ENCODE assay signal across 8 cellular contexts in the genomic region with DNA sequence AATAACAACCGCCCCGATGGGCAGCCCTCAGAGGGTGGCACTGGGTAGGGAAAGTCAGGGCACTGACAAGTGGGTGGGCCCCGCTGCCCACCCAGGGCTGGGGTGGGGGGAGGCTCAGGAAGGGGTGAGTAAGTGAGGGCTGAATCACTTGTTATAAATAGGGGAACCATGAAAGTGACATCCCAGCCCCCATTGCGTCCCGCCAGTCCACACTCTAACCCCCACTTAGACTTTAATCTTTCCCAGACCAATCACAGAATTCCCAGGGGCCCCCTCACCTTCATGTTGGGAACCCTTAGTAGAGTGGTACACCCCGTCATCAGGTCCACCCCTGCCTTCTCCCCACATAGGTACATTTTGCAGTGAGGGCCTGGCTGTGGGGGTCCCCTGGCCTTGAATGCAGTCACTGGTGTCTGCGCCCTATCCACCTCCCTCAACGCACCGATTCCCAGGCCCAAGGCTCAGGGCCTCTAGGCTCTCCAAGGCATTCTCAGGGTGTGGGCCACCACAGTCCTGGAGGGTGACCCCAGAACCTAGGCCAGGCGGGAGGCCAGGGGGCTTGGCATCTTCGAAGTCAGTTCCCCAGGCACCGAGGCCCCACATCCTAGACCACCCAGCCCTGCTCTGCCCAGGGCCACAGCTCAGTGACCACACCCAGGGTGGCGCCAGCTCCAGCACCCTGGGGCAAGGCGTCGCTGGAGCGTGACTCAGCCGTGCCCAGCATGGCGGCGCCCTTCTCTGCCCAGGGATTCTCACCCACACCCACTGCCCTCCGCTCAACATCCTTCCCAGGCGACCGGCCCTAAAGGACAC. TPM values are rescaled to one million over a fixed set of nuclear protein-coding genes. Genes with fewer than 3 reads are reported as not detected.
DNase-seq lines count a peak whose midpoint lies in the region; ATAC-seq and TF ChIP-seq lines count a peak whose summit lies in the region.

No MANE protein-coding gene starts in this region.

- peak; percentile 90 for DNase-seq in CD1c-positive myeloid dendritic cell (ENCODE audit: extremely low spot score)
- peak; percentile 51 for DNase-seq in IMR-90
- peak; percentile 79 for DNase-seq in activated CD8-positive, alpha-beta memory T cell treated with anti-CD3 and anti-CD28 coated beads for 24 hours
- no peak for DNase-seq in omental fat pad (ENCODE audit: low spot score)
- no peak for DNase-seq in NCI-H2081 (lab: John Stamatoyannopoulos, UW)
- DNase-seq in SHP77 treated with DMSO at 0.1 percent for 48 hours (lab: John Stamatoyannopoulos, UW): no peak
- no peak for DNase-seq in DMS53 treated with DMSO at 0.1 percent for 48 hours (lab: John Stamatoyannopoulos, UW; ENCODE audit: unreplicated experiment)

- ATAC-seq in IMR-90 (ENCODE audit: low read depth) (peak; percentile 2; the same call in 1 of the 2 replicates), omental fat pad (ENCODE audit: low FRiP score) (peak; percentile 1)

- peak overlapping the region; percentile 84 for H2AK9ac ChIP-seq in IMR-90 (replicated peaks; ENCODE audit: low read depth, low read length, poor library complexity)

- peaks cover 24% of the 10 kb centered on the region for H3K36me3 ChIP-seq in IMR-90 (ENCODE audit: control insufficient read depth, insufficient read depth, low read length)
- H3K36me3 ChIP-seq in esophagus (ENCODE audit: control insufficient read depth in 2 of 2, insufficient read depth in 2 of 2, low read length in 1 of 2): peaks cover 0 to 12% of the 10 kb centered on the region in 2 donors

- H3K9me1 ChIP-seq in IMR-90 (ENCODE audit: insufficient read depth, low read length): no peaks in the 10 kb centered on the region

- POLR2A ChIA-PET in IMR-90 (lab: Charles Lee; ENCODE audit: unreplicated experiment): interaction anchor here (0.5 to 1.4 kb wide), 5 partner anchors 8 to 937 kb away, joined by 3 to 9 read pairs (median 5); partner anchors contain the start of gene PKN1

- 0 out of 3 replicates have a peak overlapping the region, but pooled peaks have one; percentile 9 for H2BK15ac ChIP-seq in IMR-90 (ENCODE audit: low read depth, low read length)

- H3K4me2 ChIP-seq in IMR-90 (ENCODE audit: low read depth, low read length): peak overlapping the region; percentile 95

- CTCF ChIA-PET in IMR-90 (lab: Yijun Ruan, JAX): interaction anchor here (1.9 kb wide), 1 partner anchor 22 kb away, joined by 13 read pairs; no protein-coding TSS in a partner anchor

- peak overlapping the region; percentile 98 for H3K9ac ChIP-seq in IMR-90 (ENCODE audit: low read depth, low read length)

- H4K8ac ChIP-seq in IMR-90 (ENCODE audit: low read depth in 2 of 2, low read length in 2 of 2): peak overlapping the region; percentile 68 to 72

- H3K27me3 ChIP-seq in IMR-90 (ENCODE audit: control insufficient read depth, insufficient read depth, low read length) (no peaks in the 10 kb centered on the region), esophagus (ENCODE audit: control insufficient read depth in 1 of 2, insufficient read depth in 2 of 2, low read length in 2 of 2) (no peaks in the 10 kb centered on the region)

- peak overlapping the region; percentile 95 for H3K23ac ChIP-seq in IMR-90 (ENCODE audit: low read depth, low read length)

- TF ChIP-seq CTCF in IMR-90 (conservative IDR thresholded peaks at IDR 0.05; ENCODE audit: low read depth, low read length) (no peak), omental fat pad (IDR thresholded peaks at IDR 0.05) (no peak)

- peak overlapping the region; percentile 95 for H3K4me3 ChIP-seq in IMR-90 (ENCODE audit: insufficient read depth, low read depth, low read length)
- H3K4me3 ChIP-seq in esophagus (ENCODE audit: low read depth in 1 of 2, low read length in 2 of 2): peak overlapping the region; percentile 77 to 94

- in situ Hi-C loops in IMR-90 (cut with MboI; ENCODE audit: low sequenced_read_pairs): loop anchor here (10.0 to 25.0 kb wide), 2 partner anchors 685 to 1053 kb away; partner anchors contain the start of genes HOOK2, IER2, JUNB and STX10

- peak overlapping the region; percentile 95 for H2AK5ac ChIP-seq in IMR-90 (ENCODE audit: low read depth, low read length)

- H4K91ac ChIP-seq in IMR-90 (ENCODE audit: insufficient read depth, low read depth, low read length): peak overlapping the region; percentile 91

- peak overlapping the region; percentile 41 for H4K5ac ChIP-seq in IMR-90 (ENCODE audit: low read depth, low read length)

- peak overlapping the region; percentile 93 for H3K14ac ChIP-seq in IMR-90 (replicated peaks; ENCODE audit: low read depth, low read length)

- peaks cover 73% of the 10 kb centered on the region for H4K20me1 ChIP-seq in IMR-90 (ENCODE audit: insufficient read depth, low read length)

- 23% methylated on average over 10 of the region's 22 CpGs; no CpG with 5 or more reads in 1 of the 2 experiments for WGBS in IMR-90 (ENCODE audit: extremely low coverage in 2 of 2, insufficient read length in 1 of 2), 2 experiments
- WGBS in esophagus, 2 donors: 7 to 28% methylated on average over 22 of the region's 22 CpGs

- peak overlapping the region; percentile 55 for H3K18ac ChIP-seq in IMR-90 (ENCODE audit: low read depth, low read length)

- peak overlapping the region; percentile 96 for H3K4ac ChIP-seq in IMR-90 (ENCODE audit: low read depth, low read length)

- peak overlapping the region; percentile 88 for H2BK5ac ChIP-seq in IMR-90 (ENCODE audit: low read depth, low read length, poor library complexity, severe bottlenecking)

- dilution Hi-C loops in IMR-90 (cut with HindIII; ENCODE audit: low sequenced_read_pairs, unreplicated experiment): no loop called here

- peaks cover 12 to 42% of the 10 kb centered on the region in 2 experiments for H3K79me1 ChIP-seq in IMR-90 (ENCODE audit: low read depth in 1 of 2, low read length in 2 of 2)

- peak overlapping the region; percentile 77 for H3K56ac ChIP-seq in IMR-90 (ENCODE audit: extremely low read depth, insufficient read depth, low read length)

- peak overlapping the region; percentile 16; the same call in 1 of the 2 replicates for H2BK20ac ChIP-seq in IMR-90 (ENCODE audit: low read depth, low read length)

- intact Hi-C loops in IMR-90 (cut with micrococcal nuclease): loop anchor here (1.0 to 5.0 kb wide), 2 partner anchors 22 to 43 kb away; partner anchors contain the start of gene ZSWIM4

- peak overlapping the region; percentile 35 for H2AFZ ChIP-seq in IMR-90 (replicated peaks; ENCODE audit: low read length, poor library complexity)

- H3K9me3 ChIP-seq in IMR-90 (ENCODE audit: control insufficient read depth, insufficient read depth, low read length) (no peaks in the 10 kb centered on the region), esophagus (ENCODE audit: control insufficient read depth in 2 of 2, insufficient read depth in 1 of 2, low read depth in 1 of 2, low read length in 1 of 2) (no peaks in the 10 kb centered on the region)

- H3K27ac ChIP-seq in IMR-90 (ENCODE audit: insufficient read depth, low read length) (peak overlapping the region; percentile 97), esophagus (ENCODE audit: low read depth in 2 of 2, low read length in 1 of 2) (peak overlapping the region; percentile 99)

- H3K4me1 ChIP-seq in IMR-90 (ENCODE audit: control insufficient read depth, insufficient read depth, low read length): peaks cover 34% of the 10 kb centered on the region
- H3K4me1 ChIP-seq in esophagus (ENCODE audit: control insufficient read depth in 2 of 2, insufficient read depth in 2 of 2, low read length in 1 of 2): peaks cover 14 to 31% of the 10 kb centered on the region in 2 donors

- peak overlapping the region; percentile 69 for H2BK120ac ChIP-seq in IMR-90 (ENCODE audit: low read depth, low read length)

- TF ChIP-seq RAD21 in IMR-90 (IDR thresholded peaks at IDR 0.05; ENCODE audit: low read length): no peak

- peak; percentile 81 for TF ChIP-seq POLR2A in IMR-90 (IDR thresholded peaks at IDR 0.05; ENCODE audit: low read depth, low read length)

- BruUV-seq in IMR-90 (replicated peaks; lab: Mats Ljungman, UMichigan): no TSS peak

TF ChIP-seq in IMR-90, 13 proteins besides CTCF, POLR2A, EP300 and RAD21 (continues in another document):
- no peak for TF ChIP-seq NFE2L2 (IDR thresholded peaks at IDR 0.05; ENCODE audit: low read depth, low read length)
- TF ChIP-seq MAZ (IDR thresholded peaks at IDR 0.05; ENCODE audit: borderline replicate concordance, low read depth, low read length): 0 out of 2 replicates have a peak, but pooled peaks have one; percentile 37
- TF ChIP-seq MAFK (IDR thresholded peaks at IDR 0.05; ENCODE audit: low read depth, low read length): no peak
- TF ChIP-seq RCOR1 (IDR thresholded peaks at IDR 0.05; ENCODE audit: insufficient replicate concordance, low read length): no peak
- no peak; the same call in 1 of the 2 replicates for TF ChIP-seq BHLHE40 (IDR thresholded peaks at IDR 0.05; ENCODE audit: low read depth, low read length)
- TF ChIP-seq SMC3 (IDR thresholded peaks at IDR 0.05; ENCODE audit: low read depth, low read length): no peak; the same call in 1 of the 2 replicates
- peak; percentile 91 for TF ChIP-seq CHD1 (IDR thresholded peaks at IDR 0.05; ENCODE audit: low read depth, low read length)
- peak; percentile 4; the same call in 1 of the 2 replicates for TF ChIP-seq FOS (IDR thresholded peaks at IDR 0.05; ENCODE audit: low read depth, low read length)
- TF ChIP-seq, protein P1, sequence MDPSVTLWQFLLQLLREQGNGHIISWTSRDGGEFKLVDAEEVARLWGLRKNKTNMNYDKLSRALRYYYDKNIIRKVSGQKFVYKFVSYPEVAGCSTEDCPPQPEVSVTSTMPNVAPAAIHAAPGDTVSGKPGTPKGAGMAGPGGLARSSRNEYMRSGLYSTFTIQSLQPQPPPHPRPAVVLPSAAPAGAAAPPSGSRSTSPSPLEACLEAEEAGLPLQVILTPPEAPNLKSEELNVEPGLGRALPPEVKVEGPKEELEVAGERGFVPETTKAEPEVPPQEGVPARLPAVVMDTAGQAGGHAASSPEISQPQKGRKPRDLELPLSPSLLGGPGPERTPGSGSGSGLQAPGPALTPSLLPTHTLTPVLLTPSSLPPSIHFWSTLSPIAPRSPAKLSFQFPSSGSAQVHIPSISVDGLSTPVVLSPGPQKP (IDR thresholded peaks at IDR 0.05; ENCODE audit: borderline replicate concordance, low read depth, low read length): no peak
- TF ChIP-seq MXI1 (IDR thresholded peaks at IDR 0.05; ENCODE audit: borderline replicate concordance, low read depth, low read length): 0 out of 2 replicates have a peak, but pooled peaks have one; percentile 21
- no peak for TF ChIP-seq RFX5 (IDR thresholded peaks at IDR 0.05; ENCODE audit: low read depth, low read length)

RNA-seq across cellular contexts. Expression of gene NANOS3, which starts 36.8 kb away (rescaled TPM):
- total RNA-seq in IMR-90 (2012; rRNA removed) (not detected in 2 replicates), omental fat pad (not detected)
- polyA plus RNA-seq in IMR-90 (2012; rRNA removed) (0.63 and 0.85 TPM in 2 replicates), esophagus (not detected)
- polyA plus RNA-seq in IMR-90 (2012; cell fraction: cytosol; rRNA removed): 0.36 and 0.53 TPM in 2 replicates
- 2.2 and 3.8 TPM in 2 replicates for polyA plus RNA-seq in IMR-90 (2012; cell fraction: nucleus; rRNA removed; ENCODE audit: low replicate concordance)

RNA-seq across cellular contexts. Expression of gene ZSWIM4, which starts 44.9 kb away (rescaled TPM):
- total RNA-seq in IMR-90 (2012; rRNA removed): 1.9 and 2.2 TPM in 2 replicates
- 6.2 and 7.6 TPM in 2 replicates for polyA plus RNA-seq in IMR-90 (2012; rRNA removed)
- 4.7 and 10.4 TPM in 2 replicates for polyA plus RNA-seq in IMR-90 (2012; cell fraction: cytosol; rRNA removed)
- 13.1 and 27.5 TPM in 2 replicates for polyA plus RNA-seq in IMR-90 (2012; cell fraction: nucleus; rRNA removed; ENCODE audit: low replicate concordance)
- 10 to 100 TPM; 10.1 to 17.0 TPM for polyA plus RNA-seq in esophagus
- 1 to 10 TPM; 3.8 to 5.2 (median 4.6) TPM for total RNA-seq in omental fat pad

Comparison
In these comparisons a context has a peak if more than half of its experiments do, and no peak if none do; other contexts are left out.
1. DNase-seq: peak in CD1c-positive myeloid dendritic cell (single experiment), IMR-90 (single experiment) and activated CD8-positive, alpha-beta memory T cell treated with anti-CD3 and anti-CD28 coated beads for 24 hours (single experiment); none in omental fat pad (single experiment), NCI-H2081 (0 of 2), SHP77 treated with DMSO at 0.1 percent for 48 hours (single experiment) and DMS53 treated with DMSO at 0.1 percent for 48 hours (single experiment).